Comparison of ENCODE assay signal across 9 cellular contexts in genomic region chr11:118820412-118821357, GRCh38. TPM values are rescaled to one million over a fixed set of nuclear protein-coding genes. Genes with fewer than 3 reads are reported as not detected.
DNase-seq lines count a peak whose midpoint lies in the region; ATAC-seq and TF ChIP-seq lines count a peak whose summit lies in the region.
"Had no signal": no experiment of that assay in that cellular context is flagged by ENCODE, and none has a peak within 500 bp of the region (broad histone marks: within the 10 kb centered on the region; RNA-seq: fewer than 3 reads in every experiment).

No MANE protein-coding gene starts in this region.

- no peak overlapping the region for H2AFZ ChIP-seq in hepatocyte
- H2AFZ ChIP-seq: PC-9 had no signal

- WGBS in hepatocyte (ENCODE audit: low lambda C conversion rate, missing lambda C conversion rate), result 79% methylated on average over 14 of the region's 14 CpGs

- no peaks in the 10 kb centered on the region for H4K20me1 ChIP-seq in hepatocyte (ENCODE audit: insufficient read depth, poor library complexity, severe bottlenecking)

- no peak overlapping the region; the same call in 1 of the 2 replicates for H3K27ac Mint-ChIP-seq in WTC11
- H3K27ac Mint-ChIP-seq in stimulated activated naive B cell treated with anti-CD40 and anti-IgM and Interleukin-4, amounts not matched to agents 10 μg/mL and 1 μg/mL and 100 μg/mL, for 72 hours, result peak overlapping the region; percentile 98

- no peaks in the 10 kb centered on the region for H3K9me2 ChIP-seq in hepatocyte (replicated peaks; ENCODE audit: insufficient read depth)

- ATAC-seq in GM19438 (IDR thresholded peaks at IDR 0.05; ENCODE audit: low read depth, unreplicated experiment) (peak; percentile 91), HG03354 (IDR thresholded peaks at IDR 0.05; ENCODE audit: poor library complexity, severe bottlenecking, unreplicated experiment) (peak; percentile 91), WTC11 (peak; percentile 51)
- peak; percentile 90 to 92 for ATAC-seq in stimulated activated naive B cell treated with anti-CD40 and anti-IgM and Interleukin-4, amounts not matched to agents 10 μg/mL and 1 μg/mL and 100 μg/mL, for 72 hours (replicated peaks)

- H3K4me3 Mint-ChIP-seq in WTC11, result no peak overlapping the region
- H3K4me3 Mint-ChIP-seq in stimulated activated naive B cell treated with anti-CD40 and anti-IgM and Interleukin-4, amounts not matched to agents 10 μg/mL and 1 μg/mL and 100 μg/mL, for 72 hours, result peak overlapping the region; percentile 74 to 79

- DNase-seq in G401 (ENCODE audit: low spot score) (peak; percentile 97), WTC11 (ENCODE audit: low spot score) (peak; percentile 27), hepatocyte (ENCODE audit: low spot score) (peak; percentile 11), HuH-7 (ENCODE audit: low spot score) (no peak), DMS79 treated with DMSO at 0.1 percent for 48 hours (lab: John Stamatoyannopoulos, UW) (no peak)
- peak; percentile 90 for DNase-seq in stimulated activated naive B cell treated with anti-CD40 and anti-IgM and Interleukin-4, amounts not matched to agents 10 μg/mL and 1 μg/mL and 100 μg/mL, for 72 hours

- no peaks in the 10 kb centered on the region for H3K9me3 Mint-ChIP-seq in WTC11
- H3K9me3 Mint-ChIP-seq in stimulated activated naive B cell treated with anti-CD40 and anti-IgM and Interleukin-4, amounts not matched to agents 10 μg/mL and 1 μg/mL and 100 μg/mL, for 72 hours, result no peaks in the 10 kb centered on the region

- CTCF ChIA-PET in WTC11 (lab: Charles Lee), result interaction anchor here (1.3 kb wide), 1 partner anchor 109 kb away, joined by 3 read pairs; no protein-coding TSS in a partner anchor

- no peaks in the 10 kb centered on the region for H3K36me3 ChIP-seq in hepatocyte (replicated peaks; ENCODE audit: insufficient read depth, low read depth)

- TF ChIP-seq CTCF in WTC11 (IDR thresholded peaks at IDR 0.05), result no peak
- TF ChIP-seq CTCF in hepatocyte (IDR thresholded peaks at IDR 0.05; ENCODE audit: poor library complexity), result no peak

- in situ Hi-C loops in G401 (cut with HindIII; ENCODE audit: low sequenced_read_pairs), result no loop called here

- no peaks in the 10 kb centered on the region for H3K4me1 ChIP-seq in hepatocyte (ENCODE audit: insufficient read depth)

- H3K79me2 ChIP-seq in hepatocyte, result no peaks in the 10 kb centered on the region

- no peaks in the 10 kb centered on the region for H3K27me3 ChIP-seq in hepatocyte

- no peak overlapping the region for H3K4me2 ChIP-seq in hepatocyte
- H3K4me2 ChIP-seq: PC-9 had no signal

- H3K4me1 Mint-ChIP-seq in WTC11, result peaks cover 9% of the 10 kb centered on the region; the same call in 1 of the 2 replicates
- H3K4me1 Mint-ChIP-seq in stimulated activated naive B cell treated with anti-CD40 and anti-IgM and Interleukin-4, amounts not matched to agents 10 μg/mL and 1 μg/mL and 100 μg/mL, for 72 hours, result peaks cover 24 to 47% of the 10 kb centered on the region in 2 donors

- H3K36me3 Mint-ChIP-seq in WTC11, result no peaks in the 10 kb centered on the region
- H3K36me3 Mint-ChIP-seq in stimulated activated naive B cell treated with anti-CD40 and anti-IgM and Interleukin-4, amounts not matched to agents 10 μg/mL and 1 μg/mL and 100 μg/mL, for 72 hours, result no peaks in the 10 kb centered on the region

- POLR2A ChIA-PET in WTC11 (lab: Charles Lee), result interaction anchor here (0.7 kb wide), 1 partner anchor 29 kb away, joined by 4 read pairs; no protein-coding TSS in a partner anchor

- peaks cover 3% of the 10 kb centered on the region; the same call in 1 of the 2 replicates for H3K27me3 Mint-ChIP-seq in WTC11 (ENCODE audit: low read depth)
- H3K27me3 Mint-ChIP-seq in stimulated activated naive B cell treated with anti-CD40 and anti-IgM and Interleukin-4, amounts not matched to agents 10 μg/mL and 1 μg/mL and 100 μg/mL, for 72 hours, result no peaks in the 10 kb centered on the region

- no peak overlapping the region for H3K4me3 ChIP-seq in hepatocyte
- H3K4me3 ChIP-seq: PC-9 had no signal

- no peak overlapping the region for H3K27ac ChIP-seq in hepatocyte
- H3K27ac ChIP-seq: PC-9 had no signal

- no peaks in the 10 kb centered on the region for H3K9me3 ChIP-seq in hepatocyte (ENCODE audit: low read depth)

TF ChIP-seq in WTC11, 78 proteins besides CTCF, POLR2A, EP300 and RAD21:
- TF ChIP-seq HMGA2 (CRISPR knock-in tag; IDR thresholded peaks at IDR 0.05), result no peak
- TF ChIP-seq USF2 (CRISPR knock-in tag; IDR thresholded peaks at IDR 0.05), result 0 out of 2 replicates have a peak, but pooled peaks have one; percentile 7
- TF ChIP-seq RELA (CRISPR knock-in tag; IDR thresholded peaks at IDR 0.05; ENCODE audit: borderline replicate concordance), result no peak

RNA-seq across cellular contexts. Expression of gene DDX6, which starts 29.7 kb away (rescaled TPM):
- total RNA-seq in G401 (2014; rRNA removed; shearing (Covaris generic)), result 51.7 and 82.5 TPM in 2 replicates
- total RNA-seq in WTC11 (2021), result 151 to 167 TPM (median 166 TPM) in 3 replicates
- total RNA-seq in hepatocyte, result 111 and 122 TPM in 2 replicates
- polyA plus RNA-seq in hepatocyte, result 16.4 and 17.3 TPM in 2 replicates

Comparison
In these comparisons a context has a peak if more than half of its experiments do, and no peak if none do; other contexts are left out.
1. DNase-seq: peak in G401 (single experiment), WTC11 (single experiment), hepatocyte (single experiment) and stimulated activated naive B cell treated with anti-CD40 and anti-IgM and Interleukin-4, amounts not matched to agents 10 μg/mL and 1 μg/mL and 100 μg/mL, for 72 hours (single experiment); none in HuH-7 (single experiment) and DMS79 treated with DMSO at 0.1 percent for 48 hours (single experiment).
2. Peak in every context shown above with its lines, with median percentiles within 50 percentile points of each other: ATAC-seq.